Comparison of ENCODE assay signal across 1 cellular context in genomic region chr1:201535046-201535777, GRCh38.
TF ChIP-seq lines count a peak whose summit lies in the region.

No MANE protein-coding gene starts in this region.

TF ChIP-seq in K562, 482 proteins besides CTCF, POLR2A, EP300 and RAD21 (continued from another document):
- TF ChIP-seq ZNF77 (CRISPR knock-in tag; IDR thresholded peaks at IDR 0.05): no peak
- no peak for TF ChIP-seq XRCC5 (IDR thresholded peaks at IDR 0.05; ENCODE audit: low read depth, low read length)
- peak; percentile 69 for TF ChIP-seq FOSL1 (tag; conservative IDR thresholded peaks at IDR 0.05)
- no peak for TF ChIP-seq ZKSCAN1 (IDR thresholded peaks at IDR 0.05; ENCODE audit: low read depth, low read length)
- peak in 1 of 2 experiments; percentile 43; a peak in 1 of 4 replicates for TF ChIP-seq ZNF639 (CRISPR knock-in tag; conservative IDR thresholded peaks at IDR 0.05 in 1 of 2, IDR thresholded peaks at IDR 0.05 in 1 of 2)
- peak; percentile 86 for TF ChIP-seq MEIS2 (IDR thresholded peaks at IDR 0.05; ENCODE audit: partially characterized antibody)
- TF ChIP-seq TCF7L2 (IDR thresholded peaks at IDR 0.05; ENCODE audit: low read depth, low read length): no peak
- peak; percentile 28; the same call in 1 of the 2 replicates for TF ChIP-seq TFAP4 (CRISPR knock-in tag; IDR thresholded peaks at IDR 0.05; ENCODE audit: borderline replicate concordance)
- peak; percentile 66; the same call in 1 of the 2 replicates for TF ChIP-seq GTF2E2 (tag; IDR thresholded peaks at IDR 0.05)
- 0 out of 2 replicates have a peak, but pooled peaks have one; percentile 20 for TF ChIP-seq THRB (CRISPR knock-in tag; conservative IDR thresholded peaks at IDR 0.05)
- peak; percentile 36; the same call in 1 of the 2 replicates for TF ChIP-seq BACH1 (tag; IDR thresholded peaks at IDR 0.05)
- TF ChIP-seq VEZF1 (CRISPR knock-in tag; IDR thresholded peaks at IDR 0.05): peak; percentile 66
- TF ChIP-seq RREB1 (CRISPR knock-in tag; IDR thresholded peaks at IDR 0.05): peak; percentile 68; the same call in 1 of the 2 replicates
- TF ChIP-seq ZNF174 (CRISPR knock-in tag; IDR thresholded peaks at IDR 0.05): no peak
- peak; percentile 39 for TF ChIP-seq GABPA (tag; conservative IDR thresholded peaks at IDR 0.05; ENCODE audit: low read depth)
- TF ChIP-seq C11orf30 (IDR thresholded peaks at IDR 0.05; ENCODE audit: low read depth): no peak
- TF ChIP-seq CEBPZ (IDR thresholded peaks at IDR 0.05; ENCODE audit: borderline replicate concordance, low read depth, low read length): no peak
- TF ChIP-seq MXI1 (IDR thresholded peaks at IDR 0.05; ENCODE audit: low read depth, low read length): no peak
- TF ChIP-seq JUNB (CRISPR knock-in tag; conservative IDR thresholded peaks at IDR 0.05): no peak
- no peak for TF ChIP-seq CBX3 (IDR thresholded peaks at IDR 0.05; ENCODE audit: borderline replicate concordance in 1 of 2, low read length in 2 of 2)
- TF ChIP-seq RERE (CRISPR knock-in tag; IDR thresholded peaks at IDR 0.05; ENCODE audit: borderline replicate concordance): 0 out of 2 replicates have a peak, but pooled peaks have one; percentile 59
- no peak for TF ChIP-seq GTF2F1 (IDR thresholded peaks at IDR 0.05; ENCODE audit: low read depth, low read length)
- TF ChIP-seq ELF1 (tag; IDR thresholded peaks at IDR 0.05): peak; percentile 81
- TF ChIP-seq ATF7 (IDR thresholded peaks at IDR 0.05): no peak
- TF ChIP-seq ELF2 (CRISPR knock-in tag; IDR thresholded peaks at IDR 0.05): 0 out of 2 replicates have a peak, but pooled peaks have one; percentile 49
- no peak for TF ChIP-seq MLLT1 (IDR thresholded peaks at IDR 0.05)
- peak; percentile 30; the same call in 1 of the 2 replicates for TF ChIP-seq CREM (IDR thresholded peaks at IDR 0.05; ENCODE audit: low read depth)
TF ChIP-seq in K562: peak in this region for 26.
